In genomic region chr1:67907467-67907866, GRCh38 we compare ENCODE assay signal across 8 cellular contexts.
DNase-seq lines count a peak whose midpoint lies in the region; ATAC-seq and TF ChIP-seq lines count a peak whose summit lies in the region.
"Not testable (repeated sequence)": the region's sequence is repeated elsewhere in the genome, so short reads cannot be mapped to it uniquely, and the experiment has no call there.

No MANE protein-coding gene starts in this region.

- DNase-seq in DND-41, result peak; percentile 74
- DNase-seq in ELR (ENCODE audit: low read depth), result peak; percentile 59
- DNase-seq in HT-29 (ENCODE audit: low spot score), result peak; percentile 42
- peak; percentile 59 for DNase-seq in NT2/D1 (ENCODE audit: low read depth, low spot score)
- peak; percentile 38 for DNase-seq in SW480 (ENCODE audit: low spot score)
- DNase-seq in mammary epithelial cell, result peak; percentile 65
- DNase-seq in iris pigment epithelial cell (ENCODE audit: low read depth), result peak; percentile 45
- DNase-seq in smooth muscle cell (lab: John Stamatoyannopoulos, UW; ENCODE audit: unreplicated experiment), result not testable (repeated sequence)

- not testable (repeated sequence) for H3F3A ChIP-seq in smooth muscle cell (ENCODE audit: low read depth)

- peak; percentile 83 for ATAC-seq in DND-41 (ENCODE audit: insufficient read depth, low read depth)

- H3K4me2 ChIP-seq in DND-41 (ENCODE audit: insufficient read depth, low read length) (peak overlapping the region; percentile 40), smooth muscle cell (peak overlapping the region; percentile 20)
- H3K4me2 ChIP-seq in mammary epithelial cell (ENCODE audit: insufficient read depth, low read depth, low read length), result not testable (repeated sequence)

- not testable (repeated sequence) for BruUV-seq in mammary epithelial cell (replicated peaks; lab: Mats Ljungman, UMichigan)

- WGBS in mammary epithelial cell (ENCODE audit: low coverage, missing lambda C conversion rate), result 18% methylated on average over 4 of the region's 4 CpGs
- WGBS in smooth muscle cell (ENCODE audit: low lambda C conversion rate), result 53% methylated on average over 4 of the region's 4 CpGs

- not testable (repeated sequence) for H3K36me3 ChIP-seq in DND-41 (ENCODE audit: insufficient read depth, low read length); NT2/D1 (ENCODE audit: insufficient read depth, insufficient read length, low read length); mammary epithelial cell (ENCODE audit: insufficient read depth, low read length); smooth muscle cell (ENCODE audit: low read depth)

- not testable (repeated sequence) for H4K20me1 ChIP-seq in DND-41 (ENCODE audit: insufficient read depth, low read length); mammary epithelial cell (ENCODE audit: insufficient read depth, low read length); smooth muscle cell (ENCODE audit: low read depth)

- dilution Hi-C loops in mammary epithelial cell (cut with HindIII; ENCODE audit: low sequenced_read_pairs), result not testable (repeated sequence)

- peak overlapping the region; percentile 55 for H3K27ac ChIP-seq in DND-41 (ENCODE audit: low read length)
- H3K27ac ChIP-seq in mammary epithelial cell (ENCODE audit: insufficient read depth, low read depth, low read length); smooth muscle cell (ENCODE audit: low read depth): not testable (repeated sequence)

- not testable (repeated sequence) for TF ChIP-seq CTCF in DND-41 (IDR thresholded peaks at IDR 0.05; ENCODE audit: borderline replicate concordance, extremely low read depth, low read length, poor library complexity, severe bottlenecking); mammary epithelial cell (conservative IDR thresholded peaks at IDR 0.05 in 1 of 2, IDR thresholded peaks at IDR 0.05 in 1 of 2; ENCODE audit: extremely low read depth in 1 of 2, insufficient read depth in 1 of 2, low read depth in 1 of 2, low read length in 2 of 2); smooth muscle cell (IDR thresholded peaks at IDR 0.05; ENCODE audit: borderline replicate concordance, insufficient read depth, poor library complexity, severe bottlenecking)

- not testable (repeated sequence) for H3K79me2 ChIP-seq in DND-41 (ENCODE audit: insufficient read depth, low read length); mammary epithelial cell (ENCODE audit: insufficient read depth, low read length); smooth muscle cell (ENCODE audit: low read depth)

- H3K27me3 ChIP-seq in DND-41 (ENCODE audit: insufficient read depth, low read length, poor library complexity); NT2/D1 (ENCODE audit: insufficient read depth, insufficient read length); mammary epithelial cell (ENCODE audit: insufficient read depth, low read length); smooth muscle cell (ENCODE audit: low read depth): not testable (repeated sequence)

- in situ Hi-C loops in mammary epithelial cell (cut with MboI; ENCODE audit: low sequenced_read_pairs in 2 of 2), result not testable (repeated sequence)

- intact Hi-C loops in mammary epithelial cell (cut with micrococcal nuclease), result not testable (repeated sequence)

- H3K9me3 ChIP-seq in DND-41 (ENCODE audit: insufficient read depth, low read length, severe bottlenecking); NT2/D1 (ENCODE audit: insufficient read depth, low read length); mammary epithelial cell (replicated peaks; ENCODE audit: insufficient read depth, low read length); smooth muscle cell (replicated peaks; ENCODE audit: low read depth): not testable (repeated sequence)

- H3K9ac ChIP-seq in DND-41 (ENCODE audit: low read depth, low read length); NT2/D1 (ENCODE audit: insufficient read length, low read depth); mammary epithelial cell (ENCODE audit: insufficient read depth, low read length); smooth muscle cell (ENCODE audit: low read depth): not testable (repeated sequence)

- H3K4me3 ChIP-seq in DND-41 (ENCODE audit: low read depth in 1 of 2, low read length in 2 of 2); NT2/D1 (ENCODE audit: insufficient read length, low read depth); mammary epithelial cell (replicated peaks in 1 of 3; ENCODE audit: insufficient read depth in 1 of 3, low read depth in 2 of 3, low read length in 3 of 3); smooth muscle cell: not testable (repeated sequence)

- not testable (repeated sequence) for H2AFZ ChIP-seq in DND-41 (ENCODE audit: low read depth, low read length)
- H2AFZ ChIP-seq in mammary epithelial cell (ENCODE audit: low read depth, low read length), result peak overlapping the region; percentile 36
- peak overlapping the region; percentile 36 for H2AFZ ChIP-seq in smooth muscle cell (ENCODE audit: low read depth)

- peaks cover 29% of the 10 kb centered on the region for H3K4me1 ChIP-seq in DND-41 (ENCODE audit: insufficient read depth, low read length)
- H3K4me1 ChIP-seq in NT2/D1 (ENCODE audit: insufficient read depth, insufficient read length); mammary epithelial cell (ENCODE audit: insufficient read depth, low read length); smooth muscle cell (ENCODE audit: low read depth): not testable (repeated sequence)

- CTCF ChIA-PET in mammary epithelial cell (lab: Charles Lee; ENCODE audit: low non-redundant PET), result not testable (repeated sequence)
